ENCODE assay signal across 26 cellular contexts in the genomic region with DNA sequence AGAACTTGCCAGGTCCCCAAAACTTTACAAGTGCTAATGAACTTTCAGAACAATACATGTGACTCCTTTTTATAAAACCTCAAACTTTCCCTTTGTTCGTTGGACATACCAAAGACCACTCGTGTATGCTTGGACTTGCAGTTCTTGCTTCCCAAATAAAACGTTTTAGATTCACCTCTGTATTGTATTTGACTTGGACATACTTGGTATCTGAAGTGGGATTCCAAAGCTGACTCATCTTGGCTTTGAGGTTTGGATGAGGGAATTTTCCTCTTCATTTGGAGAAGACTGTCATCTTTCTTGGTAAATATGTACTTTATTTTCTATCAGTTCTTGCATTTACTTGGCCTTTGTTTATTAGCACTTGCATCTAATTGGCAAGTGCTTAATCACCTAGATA. TPM values are rescaled to one million over a fixed set of nuclear protein-coding genes. Genes with fewer than 3 reads are reported as not detected.
A peak's percentile ranks its signal among the peaks of the same experiment; 100 is the strongest.
DNase-seq lines count a peak whose midpoint lies in the region; ATAC-seq and TF ChIP-seq lines count a peak whose summit lies in the region.
"Had no signal": no experiment of that assay in that cellular context is flagged by ENCODE, and none has a peak within 500 bp of the region (broad histone marks: within the 10 kb centered on the region; RNA-seq: fewer than 3 reads in every experiment).

No MANE protein-coding gene starts in this region.

- H4K20me1 ChIP-seq in osteoblast (ENCODE audit: insufficient read depth, low read length): no peaks in the 10 kb centered on the region

- POLR2A ChIA-PET in CD4-positive, alpha-beta T cell (lab: Charles Lee): interaction anchor here (1.3 kb wide), 1 partner anchor 8 kb away, joined by 3 read pairs; the partner anchor contains the start of gene CYB5A

- DNase-seq in EH (ENCODE audit: low read depth): peak; percentile 21
- peak; percentile 68 for DNase-seq in M059J (ENCODE audit: low read depth)
- peak; percentile 17 for DNase-seq in epithelial cell of esophagus (ENCODE audit: low read depth)
- DNase-seq in osteoblast (ENCODE audit: insufficient read length, low spot score, missing footprints): no peak
- DNase-seq in NCI-H128 (lab: John Stamatoyannopoulos, UW; ENCODE audit: unreplicated experiment): no peak
- DNase-seq in activated CD4-positive, CD25-positive, alpha-beta regulatory T cell (lab: John Stamatoyannopoulos, UW): no peak
- no peak for DNase-seq in pons (ENCODE audit: low spot score)
- no peak for DNase-seq in CD4-positive, alpha-beta T cell
- DNase-seq: activated CD4-positive, alpha-beta T cell treated with anti-CD3 and anti-CD28 coated beads for 4 hours; activated naive CD4-positive, alpha-beta T cell treated with anti-CD3 and anti-CD28 coated beads for 36 hours; activated T-cell treated with anti-CD3 and anti-CD28 coated beads, Interleukin-2, amount 50 U/mL, for 4 hours; amniotic stem cell; caudate nucleus; GDM1; head of caudate nucleus; NCI-H1436 treated with DMSO at 0.1 percent for 48 hours; NCI-H510A treated with DMSO at 0.1 percent for 48 hours; retina; stimulated activated CD4-positive, alpha-beta T cell treated with anti-CD3 and anti-CD28 coated beads, Interleukin-12 subunit alpha, Interleukin-12 subunit beta, amount 100 ng/mL, for 4 hours; stimulated activated naive CD8-positive, alpha-beta T cell treated with anti-CD3 and anti-CD28 coated beads, Interleukin-15, Interleukin-2, amounts not matched to agents 100 U/mL and 50 U/mL, for 24 hours had no signal

- H3K9me3 Mint-ChIP-seq in CD4-positive, alpha-beta T cell: no peaks in the 10 kb centered on the region
- H3K9me3 Mint-ChIP-seq: activated naive CD4-positive, alpha-beta T cell treated with anti-CD3 and anti-CD28 coated beads for 36 hours; activated T-cell treated with anti-CD3 and anti-CD28 coated beads, Interleukin-2, amount 50 U/mL, for 4 hours; dendritic cell treated with granulocyte-macrophage colony-stimulating factor and Interleukin-4, amounts not matched to agents 40 ng/mL and 50 ng/mL, for 4 days; memory B cell had no signal

- no peaks in the 10 kb centered on the region for H3K79me2 ChIP-seq in osteoblast (ENCODE audit: insufficient read depth, low read length)

- CTCF ChIA-PET in CD4-positive, alpha-beta T cell (lab: Charles Lee): interaction anchor here (0.5 to 1.3 kb wide), 2 partner anchors 194 to 252 kb away, joined by 3 read pairs; no protein-coding TSS in a partner anchor

- no peak overlapping the region for H3K4me3 Mint-ChIP-seq in CD4-positive, alpha-beta T cell
- H3K4me3 Mint-ChIP-seq: activated naive CD4-positive, alpha-beta T cell treated with anti-CD3 and anti-CD28 coated beads for 36 hours; activated T-cell treated with anti-CD3 and anti-CD28 coated beads, Interleukin-2, amount 50 U/mL, for 4 hours; dendritic cell treated with granulocyte-macrophage colony-stimulating factor and Interleukin-4, amounts not matched to agents 40 ng/mL and 50 ng/mL, for 4 days; memory B cell had no signal

- intact Hi-C loops in CD4-positive, alpha-beta T cell (cut with DNase I, micrococcal nuclease): no loop called here

- no peak overlapping the region for H2AFZ ChIP-seq in osteoblast (ENCODE audit: low read length)

- H3K4me1 ChIP-seq in osteoblast (ENCODE audit: insufficient read depth, low read length): peaks cover 18% of the 10 kb centered on the region

- no peak for TF ChIP-seq CTCF in epithelial cell of esophagus (IDR thresholded peaks at IDR 0.05; ENCODE audit: insufficient read depth, low read depth, low read length, missing control alignments)
- no peak for TF ChIP-seq CTCF in osteoblast (IDR thresholded peaks at IDR 0.05; ENCODE audit: extremely low read depth, low read depth, low read length)
- TF ChIP-seq CTCF in CD4-positive, alpha-beta T cell (IDR thresholded peaks at IDR 0.05): no peak

- no peaks in the 10 kb centered on the region for H3K27me3 ChIP-seq in osteoblast (ENCODE audit: insufficient read depth, low read length)
- peaks cover 4% of the 10 kb centered on the region for H3K27me3 ChIP-seq in CD4-positive, alpha-beta T cell (ENCODE audit: control insufficient read depth, insufficient read depth, low read length)

- no peak overlapping the region for H3K27ac Mint-ChIP-seq in CD4-positive, alpha-beta T cell
- H3K27ac Mint-ChIP-seq: activated naive CD4-positive, alpha-beta T cell treated with anti-CD3 and anti-CD28 coated beads for 36 hours; dendritic cell treated with granulocyte-macrophage colony-stimulating factor and Interleukin-4, amounts not matched to agents 40 ng/mL and 50 ng/mL, for 4 days; memory B cell had no signal

- H3K4me3 ChIP-seq in epithelial cell of esophagus (ENCODE audit: low read length): no peak overlapping the region
- H3K4me3 ChIP-seq in osteoblast (ENCODE audit: insufficient read depth, low read length): no peak overlapping the region
- H3K4me3 ChIP-seq: K562 had no signal

- H3K27ac ChIP-seq in osteoblast (ENCODE audit: low read depth, low read length): no peak overlapping the region
- no peak overlapping the region for H3K27ac ChIP-seq in CD4-positive, alpha-beta T cell (ENCODE audit: low read depth, low read length)

- no peaks in the 10 kb centered on the region for H3K4me1 Mint-ChIP-seq in CD4-positive, alpha-beta T cell (ENCODE audit: low read depth)
- H3K4me1 Mint-ChIP-seq: memory B cell had no signal

- H3K9me3 ChIP-seq in osteoblast (ENCODE audit: low read depth, low read length): no peaks in the 10 kb centered on the region
- no peaks in the 10 kb centered on the region for H3K9me3 ChIP-seq in CD4-positive, alpha-beta T cell (ENCODE audit: control insufficient read depth, low read length)

- peaks cover 12% of the 10 kb centered on the region for H3K27me3 Mint-ChIP-seq in CD4-positive, alpha-beta T cell

- H3K36me3 ChIP-seq in osteoblast (ENCODE audit: insufficient read depth, low read length): no peaks in the 10 kb centered on the region

- no peak for ATAC-seq in CD4-positive, alpha-beta T cell (ENCODE audit: poor library complexity)
- ATAC-seq: activated T-cell treated with anti-CD3 and anti-CD28 coated beads, Interleukin-2, amount 50 U/mL, for 4 hours; K562; stimulated activated naive CD8-positive, alpha-beta T cell treated with anti-CD3 and anti-CD28 coated beads, Interleukin-15, Interleukin-2, amounts not matched to agents 100 U/mL and 50 U/mL, for 24 hours had no signal

- peak overlapping the region; percentile 49 for H3K4me2 ChIP-seq in osteoblast (ENCODE audit: insufficient read depth, low read length)

- no peaks in the 10 kb centered on the region for H3K36me3 Mint-ChIP-seq in CD4-positive, alpha-beta T cell (ENCODE audit: low read depth)
- H3K36me3 Mint-ChIP-seq: memory B cell had no signal

RNA-seq across cellular contexts. Expression of gene CYB5A, which starts 8.0 kb away (rescaled TPM):
- 167 and 192 TPM in 2 replicates for total RNA-seq in M059J (2014; rRNA removed; shearing (Covaris generic))
- 51.9 and 55.4 TPM in 2 replicates for total RNA-seq in osteoblast
- total RNA-seq in CD4-positive, alpha-beta T cell: 1 to 10 TPM; 3.7 to 4.1 TPM

RNA-seq across cellular contexts. Expression of gene C18orf63, which starts 15.9 kb away (rescaled TPM):
- total RNA-seq in M059J (2014; rRNA removed; shearing (Covaris generic)): not detected in 2 replicates
- not detected in 2 replicates for total RNA-seq in osteoblast
- not detected for total RNA-seq in CD4-positive, alpha-beta T cell
- total RNA-seq: activated CD8-positive, alpha-beta memory T cell treated with anti-CD3 and anti-CD28 coated beads for 36 hours; activated naive CD4-positive, alpha-beta T cell treated with anti-CD3 and anti-CD28 coated beads for 36 hours; activated T-cell treated with anti-CD3 and anti-CD28 coated beads, Interleukin-2, amount 50 U/mL, for 4 hours; K562; SK-MEL-5; T-helper 1 cell treated with Interleukin-12 subunit alpha and Interleukin-12 subunit beta and Interleukin-4 antibody, amounts not matched to agents 30 ng/mL and 1 ng/mL, for 36 hours had no signal

Comparison
In these comparisons a context has a peak if more than half of its experiments do, and no peak if none do; other contexts are left out.
1. DNase-seq: peak in EH (single experiment), M059J (single experiment) and epithelial cell of esophagus (single experiment); none in osteoblast (single experiment), NCI-H128 (single experiment), activated CD4-positive, CD25-positive, alpha-beta regulatory T cell (0 of 4), pons (single experiment) and CD4-positive, alpha-beta T cell (0 of 10).
2. RNA of gene CYB5A, which starts 8.0 kb away (total RNA-seq): 167 to 192 TPM in M059J and 51.9 to 55.4 TPM in osteoblast; 3.7 to 4.1 TPM in CD4-positive, alpha-beta T cell; every median in the first group is over 10 times any median in the second.